ENCODE assay signal across 1 cellular context in the genomic region with DNA sequence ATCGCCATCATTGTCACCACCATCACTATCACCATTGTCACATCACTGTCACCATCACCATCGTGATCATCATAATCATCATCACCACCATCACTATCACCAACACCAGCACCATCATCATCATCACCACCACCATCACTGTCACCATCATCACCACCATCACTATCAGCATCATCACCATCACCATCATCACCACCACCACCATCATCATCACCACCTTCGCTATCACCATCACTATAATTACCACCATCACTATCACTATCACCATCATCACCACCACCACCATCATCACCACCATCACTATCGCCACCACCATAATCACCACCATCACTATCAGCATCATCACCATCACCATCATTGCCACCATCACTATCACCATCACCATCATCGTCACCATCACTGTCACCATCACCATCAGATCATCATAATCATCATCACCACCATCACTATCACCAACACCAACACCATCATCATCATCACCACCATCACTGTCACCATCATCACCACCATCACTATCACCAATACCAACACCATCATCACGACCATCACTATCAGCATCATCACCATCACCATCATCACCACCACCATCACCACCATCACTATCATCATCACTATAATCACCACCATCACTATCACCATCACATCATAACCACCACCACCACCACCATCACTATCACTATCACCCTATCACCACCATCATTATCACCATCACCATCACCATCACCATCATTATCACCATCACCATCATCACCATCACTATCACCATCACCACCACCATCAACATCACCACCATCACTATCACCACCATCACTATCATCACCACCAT.
TF ChIP-seq lines count a peak whose summit lies in the region.

No MANE protein-coding gene starts in this region.

TF ChIP-seq in IMR-90, 13 proteins besides CTCF, POLR2A, EP300 and RAD21:
- TF ChIP-seq SMC3 (IDR thresholded peaks at IDR 0.05; ENCODE audit: low read depth, low read length), result no peak
